23 cellular contexts compared by ENCODE assay signal in the genomic region with DNA sequence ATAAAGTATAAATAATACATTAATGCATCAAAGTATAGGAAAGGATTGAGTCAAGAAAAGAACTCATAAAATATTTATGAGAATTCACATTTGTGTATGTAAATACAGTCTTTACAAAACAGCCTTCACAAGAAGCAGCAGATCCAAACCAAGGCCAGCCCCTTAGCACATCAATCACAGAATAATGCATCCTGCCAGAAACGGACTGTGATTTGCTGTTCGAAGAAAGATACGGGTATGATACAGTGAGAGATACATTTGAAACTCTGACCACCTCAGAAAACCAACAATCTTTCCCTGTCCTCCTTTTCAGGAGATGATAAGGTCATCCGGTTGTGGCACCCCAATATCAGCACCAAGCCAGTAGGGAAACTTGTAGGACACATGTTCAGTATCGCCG.
"Had no signal": no experiment of that assay in that cellular context is flagged by ENCODE, and none has a peak within 500 bp of the region (broad histone marks: within the 10 kb centered on the region; RNA-seq: fewer than 3 reads in every experiment).

No MANE protein-coding gene starts in this region.

- H3K9me3 Mint-ChIP-seq: activated B cell treated with CpG ODN at 0.5 μM for 24 hours; activated naive CD8-positive, alpha-beta T cell treated with anti-CD3 and anti-CD28 coated beads, Interleukin-2, amount 10 ng/mL, durations not matched to agents 7 days and 5 days; activated T-cell treated with anti-CD3 and anti-CD28 coated beads, Interleukin-2, amount 50 U/mL, for 24 hours had no signal

- H3K27me3 ChIP-seq: adrenal gland, breast epithelium, colonic mucosa had no signal

- H3K9me3 ChIP-seq: adrenal gland, breast epithelium, colonic mucosa had no signal

- H3K4me3 Mint-ChIP-seq: activated B cell treated with CpG ODN at 0.5 μM for 24 hours; activated CD4-positive, alpha-beta T cell treated with anti-CD3 and anti-CD28 coated beads, Interleukin-2, amount 10 ng/mL, durations not matched to agents 24 days and 14 days; activated CD8-positive, alpha-beta memory T cell treated with anti-CD3 and anti-CD28 coated beads, Interleukin-2, amount 10 ng/mL, durations not matched to agents 7 days and 5 days; activated naive CD8-positive, alpha-beta T cell treated with anti-CD3 and anti-CD28 coated beads, Interleukin-2, amount 10 ng/mL, durations not matched to agents 7 days and 5 days; activated T-cell treated with anti-CD3 and anti-CD28 coated beads, Interleukin-2, amount 50 U/mL, for 24 hours; T-helper 17 cell had no signal

- H3K4me1 ChIP-seq: adrenal gland, breast epithelium, colonic mucosa had no signal

- H3K27ac ChIP-seq: adrenal gland, breast epithelium, colonic mucosa had no signal

- ATAC-seq: activated CD8-positive, alpha-beta memory T cell treated with anti-CD3 and anti-CD28 coated beads, Interleukin-2, amount 10 ng/mL, durations not matched to agents 7 days and 5 days; T-helper 17 cell had no signal

- H3K36me3 ChIP-seq: adrenal gland, breast epithelium, colonic mucosa had no signal

- H3K27ac Mint-ChIP-seq: activated B cell treated with CpG ODN at 0.5 μM for 24 hours; activated CD4-positive, alpha-beta T cell treated with anti-CD3 and anti-CD28 coated beads, Interleukin-2, amount 10 ng/mL, durations not matched to agents 24 days and 14 days; activated CD8-positive, alpha-beta memory T cell treated with anti-CD3 and anti-CD28 coated beads, Interleukin-2, amount 10 ng/mL, durations not matched to agents 7 days and 5 days; activated naive CD8-positive, alpha-beta T cell treated with anti-CD3 and anti-CD28 coated beads, Interleukin-2, amount 10 ng/mL, durations not matched to agents 7 days and 5 days; activated T-cell treated with anti-CD3 and anti-CD28 coated beads, Interleukin-2, amount 50 U/mL, for 24 hours; T-helper 17 cell had no signal

- H3K4me3 ChIP-seq: adrenal gland, breast epithelium, colonic mucosa had no signal

- H3K36me3 Mint-ChIP-seq: activated CD8-positive, alpha-beta memory T cell treated with anti-CD3 and anti-CD28 coated beads, Interleukin-2, amount 10 ng/mL, durations not matched to agents 7 days and 5 days had no signal

- H3K4me1 Mint-ChIP-seq: activated B cell treated with CpG ODN at 0.5 μM for 24 hours; activated CD4-positive, alpha-beta T cell treated with anti-CD3 and anti-CD28 coated beads, Interleukin-2, amount 10 ng/mL, durations not matched to agents 24 days and 14 days; activated CD8-positive, alpha-beta memory T cell treated with anti-CD3 and anti-CD28 coated beads, Interleukin-2, amount 10 ng/mL, durations not matched to agents 7 days and 5 days; activated naive CD8-positive, alpha-beta T cell treated with anti-CD3 and anti-CD28 coated beads, Interleukin-2, amount 10 ng/mL, durations not matched to agents 7 days and 5 days had no signal

- DNase-seq: activated B cell treated with CpG ODN at 0.5 μM for 24 hours; activated CD4-positive, alpha-beta T cell treated with anti-CD3 and anti-CD28 coated beads for 1 hour; activated CD4-positive, alpha-beta T cell treated with anti-CD3 and anti-CD28 coated beads, Interleukin-2, amount 10 ng/mL, durations not matched to agents 24 days and 14 days; activated CD4-positive, alpha-beta T cell treated with anti-CD3 and anti-CD28 coated beads, Interleukin-2, amount 50 U/mL, for 48 hours; activated CD8-positive, alpha-beta memory T cell treated with anti-CD3 and anti-CD28 coated beads, Interleukin-2, amount 10 ng/mL, durations not matched to agents 7 days and 5 days; activated gamma-delta T cell treated with Interleukin-2 at 50 U/mL for 16 hours; activated naive CD4-positive, alpha-beta T cell treated with anti-CD3 and anti-CD28 coated beads, Interleukin-2, amount 50 U/mL, for 16 hours; activated naive CD8-positive, alpha-beta T cell treated with anti-CD3 and anti-CD28 coated beads, Interleukin-2, amount 10 ng/mL, durations not matched to agents 7 days and 5 days; activated T-cell treated with anti-CD3 and anti-CD28 coated beads, Interleukin-2, amount 50 U/mL, for 24 hours; adrenal gland; anterior cingulate cortex; caudate nucleus; colonic mucosa; KG1; NCI-H1092; NCI-H1694 treated with DMSO at 0.1 percent for 48 hours; NCI-H2029 treated with DMSO at 0.1 percent for 48 hours; NCI-H446 treated with DMSO at 0.1 percent for 48 hours; NCI-H524 treated with DMSO at 0.1 percent for 48 hours; SIG-M5; T-helper 17 cell; T-helper 9 cell had no signal

- H3K27me3 Mint-ChIP-seq: activated CD8-positive, alpha-beta memory T cell treated with anti-CD3 and anti-CD28 coated beads, Interleukin-2, amount 10 ng/mL, durations not matched to agents 7 days and 5 days; activated naive CD8-positive, alpha-beta T cell treated with anti-CD3 and anti-CD28 coated beads, Interleukin-2, amount 10 ng/mL, durations not matched to agents 7 days and 5 days had no signal
